ENCODE assay signal across 30 cellular contexts in the genomic region with DNA sequence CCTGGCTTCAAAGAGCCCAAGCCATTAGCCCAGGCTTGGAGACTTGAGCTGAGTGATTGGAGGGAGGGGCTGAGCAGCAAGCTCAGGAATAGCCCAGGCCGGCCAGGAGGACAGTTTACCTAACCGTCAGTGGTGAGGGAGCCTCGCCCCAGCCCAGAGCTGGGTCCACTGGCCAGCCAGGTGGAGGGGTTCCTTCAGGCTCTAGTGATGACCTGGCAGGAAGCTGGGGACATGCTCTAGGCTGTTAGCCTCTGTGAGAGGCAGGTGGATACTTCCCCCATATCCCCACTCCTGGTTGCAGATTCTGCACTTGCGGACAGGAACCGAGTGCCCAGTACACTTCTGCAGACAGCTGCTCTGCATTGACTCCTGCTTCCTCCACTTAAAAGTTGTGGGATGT.
DNase-seq lines count a peak whose midpoint lies in the region; ATAC-seq and TF ChIP-seq lines count a peak whose summit lies in the region.
"Had no signal": no experiment of that assay in that cellular context is flagged by ENCODE, and none has a peak within 500 bp of the region (broad histone marks: within the 10 kb centered on the region; RNA-seq: fewer than 3 reads in every experiment).

No MANE protein-coding gene starts in this region.

- no peak overlapping the region for H3K4me3 Mint-ChIP-seq in chondrocyte (ENCODE audit: unreplicated experiment)
- H3K4me3 Mint-ChIP-seq: activated naive CD4-positive, alpha-beta T cell treated with anti-CD3 and anti-CD28 coated beads for 36 hours; activated T-helper 1 cell treated with anti-CD3 and anti-CD28 coated beads, Interleukin-12 subunit alpha, Interleukin-12 subunit beta, Interleukin-2, Interleukin-4 antibody, amounts not matched to agents 30 ng/mL and 10 ng/mL and 1 ng/mL, durations not matched to agents 14 hours and 24 hours and 36 hours; immature natural killer cell; stimulated activated effector memory CD8-positive, alpha-beta T cell treated with anti-CD3 and anti-CD28 coated beads, Interleukin-12 subunit alpha, Interleukin-12 subunit beta, amount 100 ng/mL, for 72 hours had no signal

- TF ChIP-seq CTCF in NB4 (IDR thresholded peaks at IDR 0.05; ENCODE audit: low read depth, low read length) (no peak), chondrocyte (IDR thresholded peaks at IDR 0.05) (no peak), sigmoid colon (IDR thresholded peaks at IDR 0.05) (no peak)

- H3K4me1 Mint-ChIP-seq in chondrocyte (ENCODE audit: low read depth): no peaks in the 10 kb centered on the region
- H3K4me1 Mint-ChIP-seq: immature natural killer cell had no signal

- H3K9me3 ChIP-seq in sigmoid colon: no peaks in the 10 kb centered on the region
- H3K9me3 ChIP-seq: SJSA1 had no signal

- no peak for TF ChIP-seq POLR2A in NB4 (IDR thresholded peaks at IDR 0.05; ENCODE audit: extremely low read depth, insufficient read length)
- no peak for TF ChIP-seq POLR2A in sigmoid colon (IDR thresholded peaks at IDR 0.05)

- no peaks in the 10 kb centered on the region for H3K9me3 Mint-ChIP-seq in chondrocyte (ENCODE audit: low read depth)
- H3K9me3 Mint-ChIP-seq: stimulated activated effector memory CD8-positive, alpha-beta T cell treated with anti-CD3 and anti-CD28 coated beads, Interleukin-12 subunit alpha, Interleukin-12 subunit beta, amount 100 ng/mL, for 72 hours had no signal

- H3K4me3 ChIP-seq in NB4 (ENCODE audit: low read depth, low read length) (no peak overlapping the region), sigmoid colon (no peak overlapping the region)
- H3K4me3 ChIP-seq: BLaER1, left ventricle myocardium inferior, SJSA1 had no signal

- TF ChIP-seq EP300 in sigmoid colon (IDR thresholded peaks at IDR 0.05): no peak

- H3K27ac ChIP-seq in sigmoid colon: no peak overlapping the region
- H3K27ac ChIP-seq: BLaER1, brain microvascular endothelial cell, left ventricle myocardium inferior, SJSA1, VCaP had no signal

- no peak overlapping the region for H3K27ac Mint-ChIP-seq in chondrocyte (ENCODE audit: unreplicated experiment)
- H3K27ac Mint-ChIP-seq: activated naive CD4-positive, alpha-beta T cell treated with anti-CD3 and anti-CD28 coated beads for 36 hours; activated T-helper 1 cell treated with anti-CD3 and anti-CD28 coated beads, Interleukin-12 subunit alpha, Interleukin-12 subunit beta, Interleukin-2, Interleukin-4 antibody, amounts not matched to agents 30 ng/mL and 10 ng/mL and 1 ng/mL, durations not matched to agents 14 hours and 24 hours and 36 hours; immature natural killer cell had no signal

- peaks cover 20% of the 10 kb centered on the region for H3K27me3 Mint-ChIP-seq in chondrocyte (ENCODE audit: low read depth)

- 76 to 81% methylated on average over 5 of the region's 5 CpGs for WGBS in sigmoid colon, 2 donors

- DNase-seq in cardiac septum (ENCODE audit: low spot score) (peak; percentile 56), left cardiac atrium (no peak), NB4 (ENCODE audit: low read depth) (peak; percentile 25), chondrocyte (ENCODE audit: low spot score) (peak; percentile 71), sigmoid colon (peak; percentile 59), NCI-H748 treated with DMSO at 0.1 percent for 48 hours (lab: John Stamatoyannopoulos, UW) (no peak), kidney glomerular epithelial cell (lab: John Stamatoyannopoulos, UW) (no peak), NCI-H1417 (lab: John Stamatoyannopoulos, UW) (no peak)
- DNase-seq: activated CD4-positive, alpha-beta T cell treated with anti-CD3 and anti-CD28 coated beads for 48 hours; activated naive CD4-positive, alpha-beta T cell treated with anti-CD3 and anti-CD28 coated beads for 36 hours; amygdala; brain microvascular endothelial cell; COR-L47; DMS79 treated with DMSO at 0.1 percent for 48 hours; GDM1; immature natural killer cell; Kasumi-1; left ventricle myocardium inferior; NCI-H1048; NCI-H1694; NCI-H446; RPMI8226; substantia nigra; T1000 had no signal

- no peak for ATAC-seq in left cardiac atrium
- ATAC-seq: HCT116; stimulated activated effector memory CD8-positive, alpha-beta T cell treated with anti-CD3 and anti-CD28 coated beads, Interleukin-12 subunit alpha, Interleukin-12 subunit beta, amount 100 ng/mL, for 72 hours had no signal

- intact Hi-C loops in cardiac septum (cut with DNase I) (no loop called here), left cardiac atrium (cut with DNase I) (loop anchor here in 1 of 2 donors (5.0 kb wide), 1 partner anchor 102 kb away; no protein-coding TSS in a partner anchor), sigmoid colon (cut with DNase I) (loop anchor here (5.0 kb wide), 1 partner anchor 57 kb away; no protein-coding TSS in a partner anchor)

- H3K27me3 ChIP-seq in sigmoid colon: no peaks in the 10 kb centered on the region
- H3K27me3 ChIP-seq: BLaER1, SJSA1 had no signal

- no peaks in the 10 kb centered on the region for H3K4me1 ChIP-seq in sigmoid colon
- H3K4me1 ChIP-seq: left ventricle myocardium inferior had no signal

- H3K36me3 ChIP-seq in sigmoid colon: no peaks in the 10 kb centered on the region
- H3K36me3 ChIP-seq: brain microvascular endothelial cell, left ventricle myocardium inferior, SJSA1 had no signal

- no peaks in the 10 kb centered on the region for H3K36me3 Mint-ChIP-seq in chondrocyte (ENCODE audit: low read depth)
- H3K36me3 Mint-ChIP-seq: stimulated activated effector memory CD8-positive, alpha-beta T cell treated with anti-CD3 and anti-CD28 coated beads, Interleukin-12 subunit alpha, Interleukin-12 subunit beta, amount 100 ng/mL, for 72 hours had no signal

Comparison
In these comparisons a context has a peak if more than half of its experiments do, and no peak if none do; other contexts are left out.
1. DNase-seq: peak in cardiac septum (single experiment), NB4 (single experiment), chondrocyte (single experiment) and sigmoid colon (single experiment); none in left cardiac atrium (single experiment), NCI-H748 treated with DMSO at 0.1 percent for 48 hours (single experiment), kidney glomerular epithelial cell (single experiment) and NCI-H1417 (0 of 3).